In the genomic region with DNA sequence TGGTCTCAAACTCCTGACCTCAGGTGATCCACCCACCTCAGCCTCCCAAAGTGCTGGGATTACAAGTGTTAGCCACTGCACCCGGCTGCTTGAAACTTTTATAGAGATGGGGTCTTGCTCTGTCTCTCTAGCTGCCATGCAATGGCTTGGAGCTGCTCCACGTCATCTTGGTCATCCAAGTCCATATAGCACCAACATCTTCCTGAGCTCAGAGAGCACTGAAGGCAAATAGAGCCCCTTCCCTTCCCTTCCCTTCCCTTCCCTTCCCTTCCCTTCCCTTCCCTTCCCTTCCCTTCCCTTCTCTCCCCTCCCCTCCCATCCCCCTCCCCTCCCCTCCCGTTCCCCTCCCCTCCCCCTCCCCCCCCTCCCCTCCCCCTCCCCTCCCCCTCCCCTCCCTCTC, we compare ENCODE assay signal across 8 cellular contexts. TPM values are rescaled to one million over a fixed set of nuclear protein-coding genes. Genes with fewer than 3 reads are reported as not detected.
"Had no signal": no experiment of that assay in that cellular context is flagged by ENCODE, and none has a peak within 500 bp of the region (broad histone marks: within the 10 kb centered on the region; RNA-seq: fewer than 3 reads in every experiment).

No MANE protein-coding gene starts in this region.

RNA-seq across cellular contexts. Expression of a gene that starts 22.5 kb away (rescaled TPM):
- total RNA-seq: thyroid gland, upper lobe of left lung, upper lobe of right lung, ureter, urinary bladder, uterus, vagina had no signal
- polyA plus RNA-seq: stomach, urinary bladder had no signal
